Comparison of ENCODE assay signal across 8 cellular contexts in genomic region chr6:16130437-16130891, GRCh38. TPM values are rescaled to one million over a fixed set of nuclear protein-coding genes. Genes with fewer than 3 reads are reported as not detected.
DNase-seq lines count a peak whose midpoint lies in the region; ATAC-seq and TF ChIP-seq lines count a peak whose summit lies in the region.

No MANE protein-coding gene starts in this region.

- H3K4me3 ChIP-seq in HUES64 (ENCODE audit: low read length) (peak overlapping the region; percentile 93), astrocyte of the cerebellum (ENCODE audit: low read depth, low read length) (peak overlapping the region; percentile 79), right lobe of liver (peak overlapping the region; percentile 84 to 99 (median 97)), transverse colon (peak overlapping the region; percentile 91 to 100 (median 97))

- H3K27me3 Mint-ChIP-seq in CD4-positive, alpha-beta T cell: no peaks in the 10 kb centered on the region

- POLR2A ChIA-PET in CD4-positive, alpha-beta T cell (lab: Charles Lee): interaction anchor here (0.8 to 6.4 kb wide), 5 partner anchors 12 to 190 kb away, joined by 3 to 68 read pairs (median 5); no protein-coding TSS in a partner anchor

- intact Hi-C loops in CD4-positive, alpha-beta T cell (cut with DNase I, micrococcal nuclease): loop anchor here (2.0 to 10.0 kb wide), 4 partner anchors 50 to 1464 kb away; partner anchors contain the start of gene ATXN1 (in 1 of the 2)
- intact Hi-C loops in right lobe of liver (cut with DNase I): no loop called here
- intact Hi-C loops in transverse colon (cut with DNase I; ENCODE audit: low total_unique reads): no loop called here

- H3K4me1 Mint-ChIP-seq in CD4-positive, alpha-beta T cell (ENCODE audit: low read depth): peaks cover 52% of the 10 kb centered on the region

- CTCF ChIA-PET in CD4-positive, alpha-beta T cell (lab: Charles Lee): interaction anchor here (1.2 to 3.1 kb wide), 3 partner anchors 7 to 631 kb away, joined by 3 to 30 read pairs (median 14); partner anchors contain the start of gene ATXN1

- no peaks in the 10 kb centered on the region for H3K9me3 ChIP-seq in CD4-positive, alpha-beta T cell (ENCODE audit: control insufficient read depth, low read length)
- H3K9me3 ChIP-seq in HUES64 (ENCODE audit: insufficient read depth, low read depth, low read length) (no peaks in the 10 kb centered on the region), right lobe of liver (no peaks in the 10 kb centered on the region), transverse colon (no peaks in the 10 kb centered on the region)

- ATAC-seq in CD4-positive, alpha-beta T cell (ENCODE audit: poor library complexity): no peak
- ATAC-seq in right lobe of liver (no peak), HG03439 (IDR thresholded peaks at IDR 0.05; ENCODE audit: unreplicated experiment) (no peak), GM19463 (IDR thresholded peaks at IDR 0.05; ENCODE audit: unreplicated experiment) (no peak)

- in situ Hi-C loops in astrocyte of the cerebellum (cut with HindIII; ENCODE audit: low sequenced_read_pairs): no loop called here
- in situ Hi-C loops in transverse colon (cut with MboI; ENCODE audit: low pct_ligation_motif_present in 1 of 4, low pct_unique_long_range_greater_than_20kb in 1 of 4, low sequenced_read_pairs in 3 of 4): no loop called here

- H3K27ac ChIP-seq in CD4-positive, alpha-beta T cell (ENCODE audit: low read depth, low read length): peak overlapping the region; percentile 92
- H3K27ac ChIP-seq in HUES64 (ENCODE audit: low read depth, low read length) (no peak overlapping the region), right lobe of liver (peak overlapping the region; percentile 52 to 91 (median 84)), transverse colon (peak overlapping the region; percentile 97 to 99 (median 99))

- H3K36me3 ChIP-seq in HUES64 (ENCODE audit: insufficient read depth, low read length): peaks cover 38% of the 10 kb centered on the region
- no peaks in the 10 kb centered on the region for H3K36me3 ChIP-seq in right lobe of liver
- peaks cover 0 to 6% (median 0%) of the 10 kb centered on the region in 4 donors for H3K36me3 ChIP-seq in transverse colon

- peaks cover 67% of the 10 kb centered on the region for H3K36me3 Mint-ChIP-seq in CD4-positive, alpha-beta T cell (ENCODE audit: low read depth)

- H3K27me3 ChIP-seq in CD4-positive, alpha-beta T cell (ENCODE audit: control insufficient read depth, insufficient read depth, low read length): no peaks in the 10 kb centered on the region
- peaks cover 6% of the 10 kb centered on the region; the same call in 1 of the 2 replicates for H3K27me3 ChIP-seq in HUES64 (ENCODE audit: insufficient read depth, low read length)
- no peaks in the 10 kb centered on the region for H3K27me3 ChIP-seq in right lobe of liver
- H3K27me3 ChIP-seq in transverse colon: no peaks in the 10 kb centered on the region

- TF ChIP-seq POLR2A in right lobe of liver (IDR thresholded peaks at IDR 0.05) (no peak), transverse colon (IDR thresholded peaks at IDR 0.05) (no peak)

- H3K9me3 Mint-ChIP-seq in CD4-positive, alpha-beta T cell: no peaks in the 10 kb centered on the region

- WGBS in HUES64: 48% methylated on average over 8 of the region's 8 CpGs
- WGBS in right lobe of liver (ENCODE audit: insufficient coverage, low coverage, low lambda C conversion rate, missing lambda C conversion rate): 25% methylated on average over 8 of the region's 8 CpGs
- WGBS in transverse colon (ENCODE audit: low coverage in 1 of 2), 2 donors: 7 to 13% methylated on average over 4 to 8 of the region's 8 CpGs

- DNase-seq in CD4-positive, alpha-beta T cell: peak in 1 of 10 experiments; percentile 5
- DNase-seq in astrocyte of the cerebellum (ENCODE audit: low read depth): no peak
- no peak for DNase-seq in right lobe of liver
- DNase-seq in transverse colon: peak; percentile 45
- DNase-seq in NCI-H2227 treated with DMSO at 0.1 percent for 48 hours (lab: John Stamatoyannopoulos, UW): no peak

- H3K27ac Mint-ChIP-seq in CD4-positive, alpha-beta T cell: peak overlapping the region; percentile 98

- H3K9ac ChIP-seq in HUES64 (ENCODE audit: low read depth, low read length): peak overlapping the region; percentile 85; the same call in 1 of the 2 replicates

- peak overlapping the region; percentile 99 for H3K4me3 Mint-ChIP-seq in CD4-positive, alpha-beta T cell

- no peak for TF ChIP-seq CTCF in CD4-positive, alpha-beta T cell (IDR thresholded peaks at IDR 0.05)
- TF ChIP-seq CTCF in astrocyte of the cerebellum (IDR thresholded peaks at IDR 0.05; ENCODE audit: low read depth, low read length, missing control alignments): no peak
- TF ChIP-seq CTCF in right lobe of liver (IDR thresholded peaks at IDR 0.05): no peak
- no peak for TF ChIP-seq CTCF in transverse colon (IDR thresholded peaks at IDR 0.05)

- H3K4me1 ChIP-seq in HUES64 (ENCODE audit: insufficient read depth, low read length) (peaks cover 30% of the 10 kb centered on the region), right lobe of liver (peaks cover 0 to 14% (median 0%) of the 10 kb centered on the region in 4 donors), transverse colon (peaks cover 27 to 44% (median 43%) of the 10 kb centered on the region in 4 donors)

- no peak for TF ChIP-seq EP300 in transverse colon (IDR thresholded peaks at IDR 0.05; ENCODE audit: low read depth)

RNA-seq across cellular contexts. Expression of gene MYLIP, which starts 1.6 kb away (rescaled TPM):
- 100 to 1,000 TPM; 324 TPM for total RNA-seq in CD4-positive, alpha-beta T cell
- polyA plus RNA-seq in HUES64 (2013, experiment 1 of 2): 12.9 TPM
- polyA plus RNA-seq in HUES64 (2013, experiment 2 of 2): 15.0 TPM
- total RNA-seq in right lobe of liver (1 to 10 TPM; 2.0 to 5.3 (median 2.8) TPM), transverse colon (10 to 100 TPM; 22.5 to 43.2 (median 40.7) TPM)

Comparison
In these comparisons a context has a peak if more than half of its experiments do, and no peak if none do; other contexts are left out.
1. RNA of gene MYLIP, which starts 1.6 kb away (total RNA-seq): 324 TPM in CD4-positive, alpha-beta T cell; 22.5 to 43.2 TPM in transverse colon and 2.0 to 5.3 TPM in right lobe of liver; every median in the first group is over 4 times any median in the second.
2. intact Hi-C loops: an anchor here in CD4-positive, alpha-beta T cell (2.0 to 10.0 kb wide); none called in right lobe of liver and transverse colon.
3. Peak in every context shown above with its lines, with median percentiles within 50 percentile points of each other: H3K4me3 ChIP-seq.